In genomic region chrX:15750611-15751159, GRCh38 we compare ENCODE assay signal across 10 cellular contexts. TPM values are rescaled to one million over a fixed set of nuclear protein-coding genes. Genes with fewer than 3 reads are reported as not detected.
DNase-seq lines count a peak whose midpoint lies in the region; ATAC-seq and TF ChIP-seq lines count a peak whose summit lies in the region.
"Had no signal": no experiment of that assay in that cellular context is flagged by ENCODE, and none has a peak within 500 bp of the region (broad histone marks: within the 10 kb centered on the region; RNA-seq: fewer than 3 reads in every experiment).

No MANE protein-coding gene starts in this region.

- no peak overlapping the region for H3K4ac ChIP-seq in mesendoderm (ENCODE audit: low read depth, low read length)

- CTCF ChIA-PET in HEK293 (lab: Yijun Ruan, JAX) = interaction anchor here (0.8 to 1.4 kb wide), 4 partner anchors 13 to 366 kb away, joined by 3 to 4 read pairs (median 3); partner anchors contain the start of gene CA5B

- H3K4me3 Mint-ChIP-seq in activated T-cell treated with anti-CD3 and anti-CD28 coated beads, Interleukin-2, amount 50 U/mL, for 24 hours = peak overlapping the region; percentile 8
- peak overlapping the region; percentile 73 to 87 (median 83) for H3K4me3 Mint-ChIP-seq in immature natural killer cell
- peak overlapping the region; percentile 61 to 73 for H3K4me3 Mint-ChIP-seq in stimulated activated naive CD8-positive, alpha-beta T cell treated with anti-CD3 and anti-CD28 coated beads, Interleukin-15, amount 100 ng/mL, for 72 hours

- WGBS in mesendoderm (ENCODE audit: extremely low coverage, insufficient coverage, low lambda C conversion rate) = no CpG with 5 or more reads among the region's 5 CpGs

- DNase-seq in activated T-cell treated with anti-CD3 and anti-CD28 coated beads, Interleukin-2, amount 50 U/mL, for 24 hours = no peak
- peak in 2 of 3 donors; percentile 38 to 56 for DNase-seq in immature natural killer cell
- DNase-seq in stimulated activated naive CD8-positive, alpha-beta T cell treated with anti-CD3 and anti-CD28 coated beads, Interleukin-15, amount 100 ng/mL, for 72 hours = peak in 1 of 2 donors; percentile 16
- DNase-seq in mesendoderm = no peak
- DNase-seq in NCI-H2081 treated with DMSO at 0.1 percent for 48 hours (lab: John Stamatoyannopoulos, UW) = no peak
- no peak for DNase-seq in kidney glomerular epithelial cell (lab: John Stamatoyannopoulos, UW)
- DNase-seq: brain microvascular endothelial cell had no signal

- H3K79me1 ChIP-seq in mesendoderm (ENCODE audit: low read length) = no peaks in the 10 kb centered on the region

- H3K36me3 Mint-ChIP-seq in activated T-cell treated with anti-CD3 and anti-CD28 coated beads, Interleukin-2, amount 50 U/mL, for 24 hours (ENCODE audit: low read depth) = peaks cover 23% of the 10 kb centered on the region
- peaks cover 6 to 28% (median 8%) of the 10 kb centered on the region in 3 donors for H3K36me3 Mint-ChIP-seq in immature natural killer cell

- H3K27me3 Mint-ChIP-seq in activated T-cell treated with anti-CD3 and anti-CD28 coated beads, Interleukin-2, amount 50 U/mL, for 24 hours = no peaks in the 10 kb centered on the region
- peaks cover 10 to 17% (median 10%) of the 10 kb centered on the region in 3 donors for H3K27me3 Mint-ChIP-seq in immature natural killer cell (ENCODE audit: low read depth in 3 of 3)
- no peaks in the 10 kb centered on the region for H3K27me3 Mint-ChIP-seq in stimulated activated naive CD8-positive, alpha-beta T cell treated with anti-CD3 and anti-CD28 coated beads, Interleukin-15, amount 100 ng/mL, for 72 hours

- H3K4me3 ChIP-seq in HEK293 (ENCODE audit: low read depth, low read length) = no peak overlapping the region
- no peak overlapping the region for H3K4me3 ChIP-seq in mesendoderm (ENCODE audit: low read length)

- H4K5ac ChIP-seq in mesendoderm (ENCODE audit: low read length) = no peak overlapping the region

- H3K4me1 ChIP-seq in HEK293 (ENCODE audit: control insufficient read depth, insufficient read depth, low read length) (peaks cover 18% of the 10 kb centered on the region), mesendoderm (ENCODE audit: control insufficient read depth, low read depth, low read length) (no peaks in the 10 kb centered on the region)

- POLR2A ChIA-PET in HEK293 (lab: Yijun Ruan, JAX) = no interaction called here

- H3K27ac ChIP-seq in HEK293 (ENCODE audit: extremely low read depth, low read depth, low read length) (peak overlapping the region; percentile 58), mesendoderm (ENCODE audit: low read depth, low read length) (no peak overlapping the region)
- H3K27ac ChIP-seq: brain microvascular endothelial cell had no signal

- no peak overlapping the region for H3K23ac ChIP-seq in mesendoderm (ENCODE audit: low read length)

- H3K4me1 Mint-ChIP-seq in activated T-cell treated with anti-CD3 and anti-CD28 coated beads, Interleukin-2, amount 50 U/mL, for 24 hours (ENCODE audit: low read depth) = peaks cover 76% of the 10 kb centered on the region
- H3K4me1 Mint-ChIP-seq in immature natural killer cell = peaks cover 92 to 95% of the 10 kb centered on the region in 2 donors
- peaks cover 55% of the 10 kb centered on the region for H3K4me1 Mint-ChIP-seq in stimulated activated naive CD8-positive, alpha-beta T cell treated with anti-CD3 and anti-CD28 coated beads, Interleukin-15, amount 100 ng/mL, for 72 hours

- no peak overlapping the region for H3K4me2 ChIP-seq in mesendoderm (ENCODE audit: low read length)

- ATAC-seq in stimulated activated naive CD8-positive, alpha-beta T cell treated with anti-CD3 and anti-CD28 coated beads, Interleukin-15, amount 100 ng/mL, for 72 hours = peak; percentile 51
- no peak for ATAC-seq in HG03159 (IDR thresholded peaks at IDR 0.05; ENCODE audit: unreplicated experiment)
- ATAC-seq: SK-N-SH treated with all-trans-retinoic acid at 6 μM for 48 hours had no signal

- H3K18ac ChIP-seq in mesendoderm (ENCODE audit: low read length) = no peak overlapping the region

- no peaks in the 10 kb centered on the region for H3K9me3 Mint-ChIP-seq in activated T-cell treated with anti-CD3 and anti-CD28 coated beads, Interleukin-2, amount 50 U/mL, for 24 hours
- H3K9me3 Mint-ChIP-seq in immature natural killer cell = no peaks in the 10 kb centered on the region
- no peaks in the 10 kb centered on the region for H3K9me3 Mint-ChIP-seq in stimulated activated naive CD8-positive, alpha-beta T cell treated with anti-CD3 and anti-CD28 coated beads, Interleukin-15, amount 100 ng/mL, for 72 hours

- H3K79me2 ChIP-seq in mesendoderm (ENCODE audit: control insufficient read depth, insufficient read depth, low read length) = no peaks in the 10 kb centered on the region

- H2AK5ac ChIP-seq in mesendoderm (ENCODE audit: low read length) = no peak overlapping the region

- H2BK5ac ChIP-seq in mesendoderm (ENCODE audit: low read length) = no peak overlapping the region

- H2BK15ac ChIP-seq in mesendoderm (replicated peaks; ENCODE audit: low read depth) = no peak overlapping the region

- H2BK120ac ChIP-seq in mesendoderm (ENCODE audit: low read depth, low read length) = no peak overlapping the region

- no peak overlapping the region for H3K56ac ChIP-seq in mesendoderm (ENCODE audit: low read length)

- no peak overlapping the region for H4K8ac ChIP-seq in mesendoderm (ENCODE audit: low read depth, low read length)

- H3K9me3 ChIP-seq in HEK293 (ENCODE audit: control insufficient read depth, insufficient read depth, low read depth, low read length) = no peaks in the 10 kb centered on the region

- H3K27ac Mint-ChIP-seq in activated T-cell treated with anti-CD3 and anti-CD28 coated beads, Interleukin-2, amount 50 U/mL, for 24 hours = peak overlapping the region; percentile 90
- peak overlapping the region; percentile 96 to 100 (median 98) for H3K27ac Mint-ChIP-seq in immature natural killer cell
- H3K27ac Mint-ChIP-seq in stimulated activated naive CD8-positive, alpha-beta T cell treated with anti-CD3 and anti-CD28 coated beads, Interleukin-15, amount 100 ng/mL, for 72 hours = peak overlapping the region; percentile 91 to 98

- TF ChIP-seq CTCF in HEK293 (tag by site-specific recombination; IDR thresholded peaks at IDR 0.05) = no peak

- H3K9ac ChIP-seq in mesendoderm (ENCODE audit: low read length) = no peak overlapping the region

- no peaks in the 10 kb centered on the region for H3K27me3 ChIP-seq in mesendoderm (ENCODE audit: insufficient read depth, low read length, poor library complexity)
- H3K27me3 ChIP-seq: brain microvascular endothelial cell had no signal

- H3K36me3 ChIP-seq in HEK293 (ENCODE audit: control insufficient read depth in 2 of 2, insufficient read depth in 1 of 2, low read length in 2 of 2) (no peaks in the 10 kb centered on the region), mesendoderm (ENCODE audit: control insufficient read depth, insufficient read depth, low read length) (no peaks in the 10 kb centered on the region)
- H3K36me3 ChIP-seq: brain microvascular endothelial cell had no signal

TF ChIP-seq in HEK293, 187 proteins besides CTCF, POLR2A, EP300 and RAD21:
- TF ChIP-seq ZNF600 (tag by site-specific recombination; IDR thresholded peaks at IDR 0.05) (0 out of 2 replicates have a peak, but pooled peaks have one; percentile 12), RBAK (tag by site-specific recombination; IDR thresholded peaks at IDR 0.05) (no peak)
- TF ChIP-seq, protein P1, sequence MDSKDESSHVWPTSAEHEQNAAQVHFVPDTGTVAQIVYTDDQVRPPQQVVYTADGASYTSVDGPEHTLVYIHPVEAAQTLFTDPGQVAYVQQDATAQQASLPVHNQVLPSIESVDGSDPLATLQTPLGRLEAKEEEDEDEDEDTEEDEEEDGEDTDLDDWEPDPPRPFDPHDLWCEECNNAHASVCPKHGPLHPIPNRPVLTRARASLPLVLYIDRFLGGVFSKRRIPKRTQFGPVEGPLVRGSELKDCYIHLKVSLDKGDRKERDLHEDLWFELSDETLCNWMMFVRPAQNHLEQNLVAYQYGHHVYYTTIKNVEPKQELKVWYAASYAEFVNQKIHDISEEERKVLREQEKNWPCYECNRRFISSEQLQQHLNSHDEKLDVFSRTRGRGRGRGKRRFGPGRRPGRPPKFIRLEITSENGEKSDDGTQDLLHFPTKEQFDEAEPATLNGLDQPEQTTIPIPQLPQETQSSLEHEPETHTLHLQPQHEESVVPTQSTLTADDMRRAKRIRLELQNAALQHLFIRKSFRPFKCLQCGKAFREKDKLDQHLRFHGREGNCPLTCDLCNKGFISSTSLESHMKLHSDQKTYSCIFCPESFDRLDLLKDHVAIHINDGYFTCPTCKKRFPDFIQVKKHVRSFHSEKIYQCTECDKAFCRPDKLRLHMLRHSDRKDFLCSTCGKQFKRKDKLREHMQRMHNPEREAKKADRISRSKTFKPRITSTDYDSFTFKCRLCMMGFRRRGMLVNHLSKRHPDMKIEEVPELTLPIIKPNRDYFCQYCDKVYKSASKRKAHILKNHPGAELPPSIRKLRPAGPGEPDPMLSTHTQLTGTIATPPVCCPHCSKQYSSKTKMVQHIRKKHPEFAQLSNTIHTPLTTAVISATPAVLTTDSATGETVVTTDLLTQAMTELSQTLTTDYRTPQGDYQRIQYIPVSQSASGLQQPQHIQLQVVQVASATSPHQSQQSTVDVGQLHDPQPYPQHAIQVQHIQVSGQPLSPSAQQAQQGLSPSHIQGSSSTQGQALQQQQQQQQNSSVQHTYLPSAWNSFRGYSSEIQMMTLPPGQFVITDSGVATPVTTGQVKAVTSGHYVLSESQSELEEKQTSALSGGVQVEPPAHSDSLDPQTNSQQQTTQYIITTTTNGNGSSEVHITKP (tag by site-specific recombination; IDR thresholded peaks at IDR 0.05) = peak; percentile 46; the same call in 1 of the 2 replicates
TF ChIP-seq in HEK293: peak in this region for 2.

RNA-seq across cellular contexts. Expression of gene CA5B, which starts 12.6 kb away (rescaled TPM):
- 10 to 100 TPM; 66.3 to 79.1 (median 73.4) TPM for polyA plus RNA-seq in immature natural killer cell
- 4.1 TPM for polyA plus RNA-seq in mesendoderm (2013, experiment 1 of 2)
- 3.2 TPM for polyA plus RNA-seq in mesendoderm (2013, experiment 2 of 2)

RNA-seq across cellular contexts. Expression of gene ZRSR2, which starts 39.6 kb away (rescaled TPM):
- 10 to 100 TPM; 13.5 to 34.1 (median 15.7) TPM for polyA plus RNA-seq in immature natural killer cell
- polyA plus RNA-seq in mesendoderm (2013, experiment 1 of 2) = 12.3 TPM
- polyA plus RNA-seq in mesendoderm (2013, experiment 2 of 2) = 12.9 TPM

Comparison
In these comparisons a context has a peak if more than half of its experiments do, and no peak if none do; other contexts are left out.
1. DNase-seq: peak in immature natural killer cell (2 of 3); none in activated T-cell treated with anti-CD3 and anti-CD28 coated beads, Interleukin-2, amount 50 U/mL, for 24 hours (single experiment), mesendoderm (single experiment), NCI-H2081 treated with DMSO at 0.1 percent for 48 hours (single experiment) and kidney glomerular epithelial cell (single experiment).
2. H3K4me3 Mint-ChIP-seq: peak in every context shown above with its lines; median percentile 83 in immature natural killer cell; 67 in stimulated activated naive CD8-positive, alpha-beta T cell treated with anti-CD3 and anti-CD28 coated beads, Interleukin-15, amount 100 ng/mL, for 72 hours; 8 in activated T-cell treated with anti-CD3 and anti-CD28 coated beads, Interleukin-2, amount 50 U/mL, for 24 hours.
3. Peak in every context shown above with its lines, with median percentiles within 50 percentile points of each other: H3K27ac Mint-ChIP-seq.